In genomic region chr1:207981976-207982375, GRCh38 we compare ENCODE assay signal across 9 cellular contexts.
DNase-seq lines count a peak whose midpoint lies in the region; ATAC-seq and TF ChIP-seq lines count a peak whose summit lies in the region.
"Had no signal": no experiment of that assay in that cellular context is flagged by ENCODE, and none has a peak within 500 bp of the region (broad histone marks: within the 10 kb centered on the region; RNA-seq: fewer than 3 reads in every experiment).

No MANE protein-coding gene starts in this region.

- no peak for ATAC-seq in HG02981 (IDR thresholded peaks at IDR 0.05; ENCODE audit: unreplicated experiment)

- DNase-seq in Daoy (ENCODE audit: low read depth) (peak; percentile 54), HEK293T (ENCODE audit: extremely low spot score) (peak; percentile 81), RWPE1 (ENCODE audit: low spot score) (no peak), kidney tubule cell (ENCODE audit: low spot score) (peak; percentile 11), cerebellar nuclear complex (lab: John Stamatoyannopoulos, UW) (no peak), NCI-H1048 (lab: John Stamatoyannopoulos, UW) (no peak)
- DNase-seq in stimulated activated naive CD4-positive, alpha-beta T cell treated with Interleukin-2 at 50 U/mL for 16 hours (lab: John Stamatoyannopoulos, UW), result no peak
- DNase-seq: activated naive CD4-positive, alpha-beta T cell treated with anti-CD3 and anti-CD28 coated beads, Interleukin-2, amount 50 U/mL, for 16 hours had no signal

- H3K27ac ChIP-seq in RWPE1, result no peak overlapping the region

- CTCF ChIA-PET in HEK293T (lab: Yijun Ruan, JAX) (interaction anchor here (0.6 to 1.6 kb wide), 4 partner anchors 19 to 226 kb away, joined by 3 to 4 read pairs (median 3); no protein-coding TSS in a partner anchor), RWPE1 (lab: Yijun Ruan, JAX) (interaction anchor here (0.6 to 1.1 kb wide), 3 partner anchors 85 to 700 kb away, joined by 3 to 6 read pairs (median 3); no protein-coding TSS in a partner anchor)

- TF ChIP-seq CTCF in RWPE1 (conservative IDR thresholded peaks at IDR 0.05; ENCODE audit: low read depth), result peak; percentile 14; the same call in 1 of the 2 replicates

- POLR2A ChIA-PET in HEK293T (lab: Yijun Ruan, JAX), result no interaction called here
- POLR2A ChIA-PET in RWPE1 (lab: Yijun Ruan, JAX; ENCODE audit: low non-redundant PET), result no interaction called here

TF ChIP-seq in HEK293T, 16 proteins besides CTCF, POLR2A, EP300 and RAD21:
- TF ChIP-seq BHLHE40 (IDR thresholded peaks at IDR 0.05; ENCODE audit: borderline replicate concordance) (no peak), ARNT (IDR thresholded peaks at IDR 0.05) (no peak), SP1 (IDR thresholded peaks at IDR 0.05) (no peak), FOXA1 (IDR thresholded peaks at IDR 0.05) (no peak), L3MBTL2 (conservative IDR thresholded peaks at IDR 0.05) (no peak), HDGF (IDR thresholded peaks at IDR 0.05; ENCODE audit: borderline replicate concordance) (no peak), LEF1 (IDR thresholded peaks at IDR 0.05; ENCODE audit: borderline replicate concordance) (no peak), NFRKB (IDR thresholded peaks at IDR 0.05) (no peak), ELF4 (IDR thresholded peaks at IDR 0.05) (no peak), CTBP1 (IDR thresholded peaks at IDR 0.05; ENCODE audit: borderline replicate concordance) (no peak), PKNOX1 (IDR thresholded peaks at IDR 0.05) (no peak), FOXM1 (IDR thresholded peaks at IDR 0.05; ENCODE audit: borderline replicate concordance) (no peak), TARDBP (IDR thresholded peaks at IDR 0.05) (no peak), SUZ12 (IDR thresholded peaks at IDR 0.05) (no peak), ZNF384 (IDR thresholded peaks at IDR 0.05) (no peak)

Comparison
In these comparisons a context has a peak if more than half of its experiments do, and no peak if none do; other contexts are left out.
1. DNase-seq: peak in Daoy (single experiment), HEK293T (single experiment) and kidney tubule cell (single experiment); none in RWPE1 (single experiment), stimulated activated naive CD4-positive, alpha-beta T cell treated with Interleukin-2 at 50 U/mL for 16 hours (single experiment), cerebellar nuclear complex (0 of 2) and NCI-H1048 (single experiment).